Comparison of ENCODE assay signal across 8 cellular contexts in genomic region chr10:104328916-104329710, GRCh38. TPM values are rescaled to one million over a fixed set of nuclear protein-coding genes. Genes with fewer than 3 reads are reported as not detected.
DNase-seq lines count a peak whose midpoint lies in the region; ATAC-seq and TF ChIP-seq lines count a peak whose summit lies in the region.

No MANE protein-coding gene starts in this region.

- peak in 1 of 4 donors; percentile 40 for TF ChIP-seq POLR2A in upper lobe of left lung (IDR thresholded peaks at IDR 0.05)

- peak overlapping the region in 2 of 4 donors; percentile 8 to 19 for H3K4me3 ChIP-seq in upper lobe of left lung

- TF ChIP-seq EP300 in upper lobe of left lung (IDR thresholded peaks at IDR 0.05): peak in 1 of 4 donors; percentile 88

- CTCF ChIA-PET in RWPE1 (lab: Yijun Ruan, JAX): interaction anchor here (1.2 to 2.1 kb wide), 2 partner anchors 38 to 54 kb away, joined by 4 to 5 read pairs; no protein-coding TSS in a partner anchor

- peak; percentile 56 for ATAC-seq in GM18517 (IDR thresholded peaks at IDR 0.05; ENCODE audit: unreplicated experiment)
- ATAC-seq in HG03095 (IDR thresholded peaks at IDR 0.05; ENCODE audit: unreplicated experiment): peak; percentile 52
- ATAC-seq in upper lobe of left lung (ENCODE audit: low FRiP score in 2 of 2): peak; percentile 64 to 72

- peaks cover 0 to 8% (median 0%) of the 10 kb centered on the region in 4 donors for H3K36me3 ChIP-seq in upper lobe of left lung

- no peak for TF ChIP-seq CTCF in RWPE1 (conservative IDR thresholded peaks at IDR 0.05; ENCODE audit: low read depth)
- no peak for TF ChIP-seq CTCF in upper lobe of left lung (IDR thresholded peaks at IDR 0.05)

- DNase-seq in RWPE1 (ENCODE audit: low spot score) (peak; percentile 87), activated gamma-delta T cell treated with Interleukin-2 at 50 U/mL for 16 hours (peak; percentile 65), glomerular visceral epithelial cell (ENCODE audit: extremely low spot score) (peak; percentile 88), pons (ENCODE audit: low spot score) (peak; percentile 69), upper lobe of left lung (peak in 1 of 2 donors; percentile 83), NCI-H2171 (lab: John Stamatoyannopoulos, UW) (no peak)

- WGBS in upper lobe of left lung, 2 donors: 19 to 30% methylated on average over 11 to 15 of the region's 15 CpGs

- no peaks in the 10 kb centered on the region for H3K9me3 ChIP-seq in upper lobe of left lung

- POLR2A ChIA-PET in RWPE1 (lab: Yijun Ruan, JAX; ENCODE audit: low non-redundant PET): no interaction called here

- no peaks in the 10 kb centered on the region for H3K27me3 ChIP-seq in upper lobe of left lung

- peaks cover 98 to 100% (median 99%) of the 10 kb centered on the region in 4 donors for H3K4me1 ChIP-seq in upper lobe of left lung

- H3K27ac ChIP-seq in RWPE1 (peak overlapping the region; percentile 99), upper lobe of left lung (peak overlapping the region; percentile 88 to 100 (median 94))

RNA-seq across cellular contexts. Expression of gene ITPRIP, which starts 9.2 kb away (rescaled TPM):
- 10 to 100 TPM; 28.3 to 86.2 (median 34.4) TPM for total RNA-seq in upper lobe of left lung

RNA-seq across cellular contexts. Expression of gene CFAP58, which starts 24.5 kb away (rescaled TPM):
- total RNA-seq in upper lobe of left lung: 10 to 100 TPM in 1 of 6 donors, 1 to 10 TPM in 3, under 1 TPM in 2; 0.14 to 11.0 (median 1.0) TPM
